ENCODE assay signal across 8 cellular contexts in genomic region chr21:42975886-42976608, GRCh38. TPM values are rescaled to one million over a fixed set of nuclear protein-coding genes. Genes with fewer than 3 reads are reported as not detected.
A peak's percentile ranks its signal among the peaks of the same experiment; 100 is the strongest.
DNase-seq lines count a peak whose midpoint lies in the region; ATAC-seq and TF ChIP-seq lines count a peak whose summit lies in the region.

No MANE protein-coding gene starts in this region.

- peaks cover 0 to 14% (median 0%) of the 10 kb centered on the region in 9 donors for H3K36me3 ChIP-seq in heart right ventricle
- H3K36me3 ChIP-seq in brain microvascular endothelial cell (replicated peaks), result no peaks in the 10 kb centered on the region
- H3K36me3 ChIP-seq in vagina, result no peaks in the 10 kb centered on the region

- peaks cover 18% of the 10 kb centered on the region for H3K4me1 Mint-ChIP-seq in memory B cell

- H3K4me3 ChIP-seq in heart right ventricle, result peak overlapping the region; percentile 46 to 99 (median 80)
- H3K4me3 ChIP-seq in brain microvascular endothelial cell (ENCODE audit: low read depth, low read length), result peak overlapping the region; percentile 81
- peak overlapping the region; percentile 89 to 97 for H3K4me3 ChIP-seq in vagina

- no peaks in the 10 kb centered on the region for H3K9me3 Mint-ChIP-seq in memory B cell

- WGBS in heart right ventricle, 2 donors, result 27 to 34% methylated on average over 6 of the region's 6 CpGs

- H3K27me3 Mint-ChIP-seq in memory B cell, result no peaks in the 10 kb centered on the region

- peaks cover 3% of the 10 kb centered on the region for H3K36me3 Mint-ChIP-seq in memory B cell

- H3K27me3 ChIP-seq in heart right ventricle (no peaks in the 10 kb centered on the region), brain microvascular endothelial cell (replicated peaks) (no peaks in the 10 kb centered on the region), vagina (no peaks in the 10 kb centered on the region)

- H3K27ac ChIP-seq in heart right ventricle (peak overlapping the region; percentile 95 to 100 (median 98)), brain microvascular endothelial cell (peak overlapping the region; percentile 83), vagina (peak overlapping the region; percentile 93)

- H3K4me1 ChIP-seq in heart right ventricle, result peaks cover 0 to 44% (median 23%) of the 10 kb centered on the region in 9 donors
- peaks cover 30% of the 10 kb centered on the region for H3K4me1 ChIP-seq in vagina

- intact Hi-C loops in heart right ventricle (cut with DNase I), result loop anchor here in 3 of 10 donors (10.0 kb wide), 3 partner anchors 51 to 461 kb away; partner anchors contain the start of genes NDUFV3 (in 2 of the 3), ERVH48-1 (in 1 of the 3) and SLC37A1 (in 1 of the 3)
- intact Hi-C loops in left cardiac atrium (cut with DNase I), result no loop called here
- intact Hi-C loops in vagina (cut with DNase I), result loop anchor here (2.0 kb wide), 1 partner anchor 17 kb away; no protein-coding TSS in a partner anchor

- peak overlapping the region; percentile 84 for H3K4me3 Mint-ChIP-seq in memory B cell

- peak overlapping the region; percentile 65 for H3K27ac Mint-ChIP-seq in memory B cell

- TF ChIP-seq POLR2A in vagina (IDR thresholded peaks at IDR 0.05), result no peak

- no peak for ATAC-seq in heart right ventricle
- ATAC-seq in left cardiac atrium, result no peak
- ATAC-seq in memory B cell (ENCODE audit: low read depth), result no peak

- TF ChIP-seq CTCF in heart right ventricle (IDR thresholded peaks at IDR 0.05) (no peak), brain microvascular endothelial cell (IDR thresholded peaks at IDR 0.05; ENCODE audit: low read depth, low read length, missing control alignments) (no peak), vagina (IDR thresholded peaks at IDR 0.05) (no peak)

- DNase-seq in heart right ventricle (no peak), left cardiac atrium (no peak), brain microvascular endothelial cell (no peak), memory B cell (ENCODE audit: low spot score in 2 of 2) (no peak), vagina (ENCODE audit: extremely low spot score in 2 of 2) (no peak), NCI-H69 (lab: John Stamatoyannopoulos, UW) (no peak), NCI-H2171 treated with DMSO at 0.1 percent for 48 hours (lab: John Stamatoyannopoulos, UW) (no peak), islet precursor cell (no peak)

- in situ Hi-C loops in brain microvascular endothelial cell (cut with HindIII; ENCODE audit: low pct_ligation_motif_present, low sequenced_read_pairs), result no loop called here

- H3K9me3 ChIP-seq in heart right ventricle, result peaks cover 0 to 8% (median 0%) of the 10 kb centered on the region in 11 donors
- H3K9me3 ChIP-seq in vagina, result no peaks in the 10 kb centered on the region

RNA-seq across cellular contexts. Expression of gene PKNOX1, which starts 1.7 kb away (rescaled TPM):
- total RNA-seq in heart right ventricle (10 to 100 TPM in 2 of 10 donors, 1 to 10 TPM in 8; 5.0 to 11.6 (median 7.7) TPM), left cardiac atrium (1 to 10 TPM; 7.4 to 8.9 TPM), vagina (9.8 TPM)
- polyA plus RNA-seq in heart right ventricle, result 1 to 10 TPM; 5.8 to 6.0 TPM

RNA-seq across cellular contexts. Expression of gene ERVH48-1, which starts 50.6 kb away (rescaled TPM):
- total RNA-seq in heart right ventricle, result under 1 TPM in 1 of 10 donors, not detected in 9; 0.09 TPM
- polyA plus RNA-seq in heart right ventricle, result under 1 TPM in 1 of 2 donors, not detected in 1; 0.03 TPM
- not detected for total RNA-seq in left cardiac atrium
- total RNA-seq in vagina, result not detected
